ENCODE assay signal across 11 cellular contexts in the genomic region with DNA sequence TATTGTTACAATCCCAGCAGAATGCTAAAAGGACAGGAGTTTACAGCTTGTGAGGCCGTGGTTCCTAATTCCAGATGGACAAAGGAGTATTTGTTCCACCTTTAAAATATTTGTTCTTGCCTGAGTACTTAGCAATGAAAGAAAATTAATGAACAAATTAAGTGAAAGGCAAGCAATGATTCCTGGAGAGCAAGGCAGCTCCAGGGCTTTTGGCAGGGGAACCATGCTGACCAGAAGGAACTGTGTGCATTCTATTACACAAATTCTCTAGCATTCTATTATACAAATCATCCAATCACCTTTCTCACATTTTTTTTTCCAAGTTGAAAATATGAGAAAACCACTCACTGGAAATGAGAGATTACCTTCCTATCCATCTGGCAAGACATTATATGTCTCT. TPM values are rescaled to one million over a fixed set of nuclear protein-coding genes. Genes with fewer than 3 reads are reported as not detected.
A peak's percentile ranks its signal among the peaks of the same experiment; 100 is the strongest.
DNase-seq lines count a peak whose midpoint lies in the region; TF ChIP-seq lines count a peak whose summit lies in the region.
"Had no signal": no experiment of that assay in that cellular context is flagged by ENCODE, and none has a peak within 500 bp of the region (broad histone marks: within the 10 kb centered on the region; RNA-seq: fewer than 3 reads in every experiment).

No MANE protein-coding gene starts in this region.

- H3K4me1 ChIP-seq in hepatocyte (ENCODE audit: insufficient read depth) = peaks cover 15% of the 10 kb centered on the region
- peaks cover 23 to 45% (median 37%) of the 10 kb centered on the region in 4 donors for H3K4me1 ChIP-seq in stomach

- H3K9me2 ChIP-seq in hepatocyte (replicated peaks; ENCODE audit: insufficient read depth) = no peaks in the 10 kb centered on the region

- no peaks in the 10 kb centered on the region for H3K79me2 ChIP-seq in hepatocyte

- H3K9me3 ChIP-seq in hepatocyte (ENCODE audit: low read depth) = no peaks in the 10 kb centered on the region
- no peaks in the 10 kb centered on the region for H3K9me3 ChIP-seq in stomach

- intact Hi-C loops in activated T-helper 2 cell treated with anti-CD3 and anti-CD28 coated beads, Interferon-gamma antibody, Interleukin-2, Interleukin-4, amounts not matched to agents 10 μg/mL and 5 μg/mL and 100 μg/mL, durations not matched to agents 14 hours and 24 hours and 36 hours (cut with micrococcal nuclease) = loop anchor here (1.0 to 10.0 kb wide), 13 partner anchors 20 to 584 kb away; a partner anchor contains a TSS
- intact Hi-C loops in stomach (cut with DNase I; ENCODE audit: low total_unique reads) = no loop called here

- TF ChIP-seq POLR2A in stomach (IDR thresholded peaks at IDR 0.05) = no peak

- H3K36me3 ChIP-seq in hepatocyte (replicated peaks; ENCODE audit: insufficient read depth, low read depth) (no peaks in the 10 kb centered on the region), stomach (peaks cover 0 to 18% (median 15%) of the 10 kb centered on the region in 4 donors)

- H3K27ac Mint-ChIP-seq in activated naive CD4-positive, alpha-beta T cell treated with anti-CD3 and anti-CD28 coated beads, Interleukin-2, amount 10 ng/mL, durations not matched to agents 7 days and 5 days = peak overlapping the region; percentile 9
- H3K27ac Mint-ChIP-seq in activated T-helper 2 cell treated with anti-CD3 and anti-CD28 coated beads, Interferon-gamma antibody, Interleukin-2, Interleukin-4, amounts not matched to agents 10 μg/mL and 5 μg/mL and 100 μg/mL, durations not matched to agents 14 hours and 24 hours and 36 hours = peak overlapping the region; percentile 96
- H3K27ac Mint-ChIP-seq: naive B cell had no signal

- H3K4me3 Mint-ChIP-seq in activated naive CD4-positive, alpha-beta T cell treated with anti-CD3 and anti-CD28 coated beads, Interleukin-2, amount 10 ng/mL, durations not matched to agents 7 days and 5 days = no peak overlapping the region
- peak overlapping the region; percentile 91 for H3K4me3 Mint-ChIP-seq in activated T-helper 2 cell treated with anti-CD3 and anti-CD28 coated beads, Interferon-gamma antibody, Interleukin-2, Interleukin-4, amounts not matched to agents 10 μg/mL and 5 μg/mL and 100 μg/mL, durations not matched to agents 14 hours and 24 hours and 36 hours (ENCODE audit: low read depth)

- 25% methylated on average over 1 of the region's 1 CpG for WGBS in hepatocyte (ENCODE audit: low lambda C conversion rate, missing lambda C conversion rate)
- 26 to 50% (median 38%) methylated on average over 1 of the region's 1 CpG for WGBS in stomach, 5 donors

- TF ChIP-seq CTCF in hepatocyte (IDR thresholded peaks at IDR 0.05; ENCODE audit: poor library complexity) (no peak), stomach (IDR thresholded peaks at IDR 0.05) (no peak)

- CTCF ChIA-PET in activated naive CD4-positive, alpha-beta T cell treated with anti-CD3 and anti-CD28 coated beads, Interleukin-2, amount 10 ng/mL, durations not matched to agents 7 days and 5 days (lab: Charles Lee) = interaction anchor here (0.6 to 1.3 kb wide), 3 partner anchors 8 to 110 kb away, joined by 3 to 7 read pairs (median 3); no protein-coding TSS in a partner anchor

- no peak overlapping the region for H2AFZ ChIP-seq in hepatocyte

- H3K27me3 Mint-ChIP-seq in activated naive CD4-positive, alpha-beta T cell treated with anti-CD3 and anti-CD28 coated beads, Interleukin-2, amount 10 ng/mL, durations not matched to agents 7 days and 5 days = peaks cover 19% of the 10 kb centered on the region
- H3K27me3 Mint-ChIP-seq in activated T-helper 2 cell treated with anti-CD3 and anti-CD28 coated beads, Interferon-gamma antibody, Interleukin-2, Interleukin-4, amounts not matched to agents 10 μg/mL and 5 μg/mL and 100 μg/mL, durations not matched to agents 14 hours and 24 hours and 36 hours (ENCODE audit: low read depth) = no peaks in the 10 kb centered on the region

- H4K20me1 ChIP-seq in hepatocyte (ENCODE audit: insufficient read depth, poor library complexity, severe bottlenecking) = no peaks in the 10 kb centered on the region

- no peaks in the 10 kb centered on the region for H3K9me3 Mint-ChIP-seq in activated naive CD4-positive, alpha-beta T cell treated with anti-CD3 and anti-CD28 coated beads, Interleukin-2, amount 10 ng/mL, durations not matched to agents 7 days and 5 days
- no peaks in the 10 kb centered on the region for H3K9me3 Mint-ChIP-seq in activated T-helper 2 cell treated with anti-CD3 and anti-CD28 coated beads, Interferon-gamma antibody, Interleukin-2, Interleukin-4, amounts not matched to agents 10 μg/mL and 5 μg/mL and 100 μg/mL, durations not matched to agents 14 hours and 24 hours and 36 hours
- H3K9me3 Mint-ChIP-seq: naive B cell had no signal

- H3K4me2 ChIP-seq in hepatocyte = peak overlapping the region; percentile 94

- H3K27me3 ChIP-seq in hepatocyte (peaks cover 8% of the 10 kb centered on the region), stomach (peaks cover 0 to 19% (median 0%) of the 10 kb centered on the region in 3 donors)

- H3K36me3 Mint-ChIP-seq in activated naive CD4-positive, alpha-beta T cell treated with anti-CD3 and anti-CD28 coated beads, Interleukin-2, amount 10 ng/mL, durations not matched to agents 7 days and 5 days = no peaks in the 10 kb centered on the region
- peaks cover 15% of the 10 kb centered on the region for H3K36me3 Mint-ChIP-seq in activated T-helper 2 cell treated with anti-CD3 and anti-CD28 coated beads, Interferon-gamma antibody, Interleukin-2, Interleukin-4, amounts not matched to agents 10 μg/mL and 5 μg/mL and 100 μg/mL, durations not matched to agents 14 hours and 24 hours and 36 hours (ENCODE audit: low read depth)

- no peak for DNase-seq in activated naive CD4-positive, alpha-beta T cell treated with anti-CD3 and anti-CD28 coated beads, Interleukin-2, amount 10 ng/mL, durations not matched to agents 7 days and 5 days
- DNase-seq in activated naive CD4-positive, alpha-beta T cell treated with anti-CD3 and anti-CD28 coated beads, Interleukin-2, amount 50 U/mL, for 16 hours = no peak
- no peak for DNase-seq in activated T-helper 2 cell treated with anti-CD3 and anti-CD28 coated beads, Interferon-gamma antibody, Interleukin-2, Interleukin-4, amounts not matched to agents 10 μg/mL and 5 μg/mL and 100 μg/mL, durations not matched to agents 14 hours and 24 hours and 36 hours (ENCODE audit: low spot score)
- DNase-seq in hepatocyte (ENCODE audit: low spot score) (no peak), stomach (no peak), globus pallidus (ENCODE audit: low spot score) (no peak), NCI-H2171 treated with DMSO at 0.1 percent for 48 hours (lab: John Stamatoyannopoulos, UW) (no peak), NOMO-1 treated with DMSO at 0.1 percent for 48 hours (lab: John Stamatoyannopoulos, UW; ENCODE audit: unreplicated experiment) (no peak)
- DNase-seq: effector CD4-positive, alpha-beta T cell; KG1; naive B cell had no signal

- H3K27ac ChIP-seq in hepatocyte (peak overlapping the region; percentile 64), stomach (peak overlapping the region in 4 of 5 donors; percentile 76 to 85 (median 85))

- H3K4me3 ChIP-seq in hepatocyte = no peak overlapping the region
- no peak overlapping the region for H3K4me3 ChIP-seq in stomach

- TF ChIP-seq EP300 in stomach (IDR thresholded peaks at IDR 0.05) = no peak

- H3K4me1 Mint-ChIP-seq in activated naive CD4-positive, alpha-beta T cell treated with anti-CD3 and anti-CD28 coated beads, Interleukin-2, amount 10 ng/mL, durations not matched to agents 7 days and 5 days = peaks cover 33% of the 10 kb centered on the region
- peaks cover 43% of the 10 kb centered on the region for H3K4me1 Mint-ChIP-seq in activated T-helper 2 cell treated with anti-CD3 and anti-CD28 coated beads, Interferon-gamma antibody, Interleukin-2, Interleukin-4, amounts not matched to agents 10 μg/mL and 5 μg/mL and 100 μg/mL, durations not matched to agents 14 hours and 24 hours and 36 hours (ENCODE audit: low read depth)

RNA-seq across cellular contexts. Expression of a gene that starts 1.8 kb away (rescaled TPM):
- 58.9 and 59.6 TPM in 2 replicates for total RNA-seq in activated T-helper 2 cell treated with anti-CD3 and anti-CD28 coated beads, Interferon-gamma antibody, Interleukin-2, Interleukin-4, amounts not matched to agents 10 μg/mL and 5 μg/mL and 100 μg/mL, durations not matched to agents 14 hours and 24 hours and 36 hours
- total RNA-seq in hepatocyte (3.9 and 5.2 TPM in 2 replicates), stomach (10 to 100 TPM in 2 of 5 donors, 1 to 10 TPM in 3; 3.8 to 23.7 (median 8.9) TPM)
- polyA plus RNA-seq in hepatocyte (0.18 and 1.1 TPM in 2 replicates), stomach (10 to 100 TPM in 2 of 3 donors, 1 to 10 TPM in 1; 6.7 to 34.4 (median 12.3) TPM)
